1 cellular context compared by ENCODE assay signal in the genomic region with DNA sequence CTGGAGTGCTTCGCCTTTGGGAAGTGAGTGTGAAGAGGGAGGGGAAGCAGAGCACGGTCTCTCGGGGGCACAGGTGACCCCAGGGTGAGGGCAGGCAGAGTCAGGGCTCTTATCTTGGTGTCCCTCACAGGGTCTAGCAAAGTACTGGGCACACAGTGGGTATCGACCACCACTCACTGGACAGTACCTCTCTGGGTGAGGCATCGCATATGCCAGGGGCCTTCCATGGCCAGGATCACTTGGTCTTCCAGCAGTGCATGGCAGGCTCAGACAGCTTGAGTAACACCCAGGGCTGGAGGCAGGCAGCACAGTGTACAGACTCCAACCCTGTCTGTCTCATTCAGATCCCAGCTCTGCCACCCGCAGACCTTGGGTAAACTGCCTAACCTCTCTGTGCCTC.
TF ChIP-seq lines count a peak whose summit lies in the region.

No MANE protein-coding gene starts in this region.

TF ChIP-seq in SK-N-SH, 30 proteins besides CTCF, POLR2A, EP300 and RAD21 (continued from another document):
- TF ChIP-seq, protein P1, sequence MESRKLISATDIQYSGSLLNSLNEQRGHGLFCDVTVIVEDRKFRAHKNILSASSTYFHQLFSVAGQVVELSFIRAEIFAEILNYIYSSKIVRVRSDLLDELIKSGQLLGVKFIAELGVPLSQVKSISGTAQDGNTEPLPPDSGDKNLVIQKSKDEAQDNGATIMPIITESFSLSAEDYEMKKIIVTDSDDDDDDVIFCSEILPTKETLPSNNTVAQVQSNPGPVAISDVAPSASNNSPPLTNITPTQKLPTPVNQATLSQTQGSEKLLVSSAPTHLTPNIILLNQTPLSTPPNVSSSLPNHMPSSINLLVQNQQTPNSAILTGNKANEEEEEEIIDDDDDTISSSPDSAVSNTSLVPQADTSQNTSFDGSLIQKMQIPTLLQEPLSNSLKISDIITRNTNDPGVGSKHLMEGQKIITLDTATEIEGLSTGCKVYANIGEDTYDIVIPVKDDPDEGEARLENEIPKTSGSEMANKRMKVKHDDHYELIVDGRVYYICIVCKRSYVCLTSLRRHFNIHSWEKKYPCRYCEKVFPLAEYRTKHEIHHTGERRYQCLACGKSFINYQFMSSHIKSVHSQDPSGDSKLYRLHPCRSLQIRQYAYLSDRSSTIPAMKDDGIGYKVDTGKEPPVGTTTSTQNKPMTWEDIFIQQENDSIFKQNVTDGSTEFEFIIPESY (IDR thresholded peaks at IDR 0.05; ENCODE audit: borderline replicate concordance, low read depth) = no peak
- TF ChIP-seq, protein P2, sequence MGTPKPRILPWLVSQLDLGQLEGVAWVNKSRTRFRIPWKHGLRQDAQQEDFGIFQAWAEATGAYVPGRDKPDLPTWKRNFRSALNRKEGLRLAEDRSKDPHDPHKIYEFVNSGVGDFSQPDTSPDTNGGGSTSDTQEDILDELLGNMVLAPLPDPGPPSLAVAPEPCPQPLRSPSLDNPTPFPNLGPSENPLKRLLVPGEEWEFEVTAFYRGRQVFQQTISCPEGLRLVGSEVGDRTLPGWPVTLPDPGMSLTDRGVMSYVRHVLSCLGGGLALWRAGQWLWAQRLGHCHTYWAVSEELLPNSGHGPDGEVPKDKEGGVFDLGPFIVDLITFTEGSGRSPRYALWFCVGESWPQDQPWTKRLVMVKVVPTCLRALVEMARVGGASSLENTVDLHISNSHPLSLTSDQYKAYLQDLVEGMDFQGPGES (IDR thresholded peaks at IDR 0.05; ENCODE audit: low read depth, low read length) = no peak
- TF ChIP-seq NFIC (IDR thresholded peaks at IDR 0.05; ENCODE audit: borderline replicate concordance) (no peak), FOXJ3 (CRISPR knock-in tag; IDR thresholded peaks at IDR 0.05) (no peak), SMC3 (IDR thresholded peaks at IDR 0.05; ENCODE audit: low read depth, low read length) (no peak)
- TF ChIP-seq, protein P3, sequence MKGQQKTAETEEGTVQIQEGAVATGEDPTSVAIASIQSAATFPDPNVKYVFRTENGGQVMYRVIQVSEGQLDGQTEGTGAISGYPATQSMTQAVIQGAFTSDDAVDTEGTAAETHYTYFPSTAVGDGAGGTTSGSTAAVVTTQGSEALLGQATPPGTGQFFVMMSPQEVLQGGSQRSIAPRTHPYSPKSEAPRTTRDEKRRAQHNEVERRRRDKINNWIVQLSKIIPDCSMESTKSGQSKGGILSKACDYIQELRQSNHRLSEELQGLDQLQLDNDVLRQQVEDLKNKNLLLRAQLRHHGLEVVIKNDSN (IDR thresholded peaks at IDR 0.05; ENCODE audit: borderline replicate concordance, low read depth) = no peak
